In the genomic region with DNA sequence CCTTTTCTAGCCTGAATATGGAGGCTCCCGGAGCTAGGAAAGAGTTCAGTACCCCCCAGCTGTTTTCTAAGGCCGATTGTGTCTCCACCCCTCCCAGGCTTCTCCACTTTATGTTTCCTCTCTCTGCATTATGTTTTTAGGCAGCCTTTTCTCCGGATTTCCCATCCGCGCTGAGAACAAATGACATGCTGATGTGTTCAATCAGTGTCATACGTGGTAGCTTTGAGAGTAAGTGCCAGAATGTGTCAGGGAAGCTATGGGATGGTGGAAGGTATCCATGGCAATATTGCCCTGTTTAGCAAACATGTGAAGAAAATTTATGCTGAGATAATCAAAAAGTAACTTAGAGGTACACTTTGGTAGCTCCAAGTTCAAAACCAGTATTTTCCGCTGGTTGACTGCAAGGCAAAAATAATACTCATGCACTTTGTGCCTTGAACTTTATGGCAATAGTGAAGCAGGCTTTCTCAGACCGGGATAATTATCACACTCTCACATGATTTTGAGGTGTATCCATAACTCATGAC, we compare ENCODE assay signal across 19 cellular contexts. TPM values are rescaled to one million over a fixed set of nuclear protein-coding genes. Genes with fewer than 3 reads are reported as not detected.
DNase-seq lines count a peak whose midpoint lies in the region; ATAC-seq and TF ChIP-seq lines count a peak whose summit lies in the region.
"Had no signal": no experiment of that assay in that cellular context is flagged by ENCODE, and none has a peak within 500 bp of the region (broad histone marks: within the 10 kb centered on the region; RNA-seq: fewer than 3 reads in every experiment).

No MANE protein-coding gene starts in this region.

- DNase-seq in IMR-90 = no peak
- DNase-seq in lung microvascular endothelial cell (ENCODE audit: low read depth in 2 of 2) = peak; percentile 68 to 99
- DNase-seq in trophoblast cell = no peak
- DNase-seq in GM20000 (ENCODE audit: low spot score) = no peak
- DNase-seq in activated naive CD4-positive, alpha-beta T cell treated with anti-CD3 and anti-CD28 coated beads, Interleukin-2, amount 10 ng/mL, durations not matched to agents 7 days and 5 days = no peak
- DNase-seq in SJCRH30 = no peak
- DNase-seq: BE2C; CD4-positive, alpha-beta memory T cell; DMS153; DMS79 treated with DMSO at 0.1 percent for 48 hours; EL; HCEC 1CT; HFFc6 had no signal

- H4K8ac ChIP-seq in IMR-90 (ENCODE audit: low read depth in 2 of 2, low read length in 2 of 2) (no peak overlapping the region), trophoblast cell (ENCODE audit: low read depth, low read length) (no peak overlapping the region)

- no peak overlapping the region for H4K5ac ChIP-seq in IMR-90 (ENCODE audit: low read depth, low read length)

- no peak for TF ChIP-seq CTCF in IMR-90 (conservative IDR thresholded peaks at IDR 0.05; ENCODE audit: low read depth, low read length)
- TF ChIP-seq CTCF in GM20000 (IDR thresholded peaks at IDR 0.05; ENCODE audit: extremely low read depth, missing control alignments) = no peak

- H3K36me3 ChIP-seq in IMR-90 (ENCODE audit: control insufficient read depth, insufficient read depth, low read length) (no peaks in the 10 kb centered on the region), trophoblast cell (ENCODE audit: control insufficient read depth in 1 of 2, insufficient read depth in 2 of 2, low read length in 2 of 2) (peaks cover 0 to 1% of the 10 kb centered on the region in 2 experiments), SJCRH30 (no peaks in the 10 kb centered on the region)
- H3K36me3 ChIP-seq: BE2C had no signal

- in situ Hi-C loops in IMR-90 (cut with MboI; ENCODE audit: low sequenced_read_pairs) = no loop called here

- H2BK120ac ChIP-seq in IMR-90 (ENCODE audit: low read depth, low read length) (no peak overlapping the region), trophoblast cell (ENCODE audit: insufficient read depth, low read length, poor library complexity) (peak overlapping the region; percentile 83)

- peak overlapping the region; percentile 38 for H4K91ac ChIP-seq in IMR-90 (ENCODE audit: insufficient read depth, low read depth, low read length)
- peak overlapping the region; percentile 60 for H4K91ac ChIP-seq in trophoblast cell (ENCODE audit: low read depth, low read length)

- TF ChIP-seq POLR2A in IMR-90 (IDR thresholded peaks at IDR 0.05; ENCODE audit: low read depth, low read length) = no peak

- no peaks in the 10 kb centered on the region for H3K36me3 Mint-ChIP-seq in dendritic cell treated with granulocyte-macrophage colony-stimulating factor and Interleukin-4, amounts not matched to agents 40 ng/mL and 50 ng/mL, for 4 days (ENCODE audit: low read depth)
- H3K36me3 Mint-ChIP-seq in activated naive CD4-positive, alpha-beta T cell treated with anti-CD3 and anti-CD28 coated beads, Interleukin-2, amount 10 ng/mL, durations not matched to agents 7 days and 5 days = no peaks in the 10 kb centered on the region
- H3K36me3 Mint-ChIP-seq: CD4-positive, alpha-beta memory T cell; IgD-negative memory B cell had no signal

- WGBS in IMR-90 (ENCODE audit: extremely low coverage in 2 of 2, insufficient read length in 1 of 2), 2 experiments = 100% methylated on average over 3 of the region's 8 CpGs; no CpG with 5 or more reads in 1 of the 2 experiments
- WGBS in trophoblast cell (ENCODE audit: extremely low coverage, insufficient coverage, insufficient read length) = no CpG with 5 or more reads among the region's 8 CpGs

- H2AK5ac ChIP-seq in IMR-90 (ENCODE audit: low read depth, low read length) = peak overlapping the region; percentile 16
- H2AK5ac ChIP-seq in trophoblast cell (ENCODE audit: low read length) = peak overlapping the region; percentile 0

- H3K27me3 ChIP-seq in IMR-90 (ENCODE audit: control insufficient read depth, insufficient read depth, low read length) (no peaks in the 10 kb centered on the region), trophoblast cell (ENCODE audit: insufficient read depth, low read length) (no peaks in the 10 kb centered on the region), SJCRH30 (no peaks in the 10 kb centered on the region)

- H3K4me1 ChIP-seq in IMR-90 (ENCODE audit: control insufficient read depth, insufficient read depth, low read length) (peaks cover 32% of the 10 kb centered on the region), trophoblast cell (ENCODE audit: control insufficient read depth in 1 of 2, insufficient read depth in 2 of 2, low read length in 2 of 2) (peaks cover 9 to 17% of the 10 kb centered on the region in 2 experiments), SJCRH30 (peaks cover 9% of the 10 kb centered on the region; the same call in 1 of the 2 replicates)

- CTCF ChIA-PET in IMR-90 (lab: Yijun Ruan, JAX) = no interaction called here
- CTCF ChIA-PET in activated naive CD4-positive, alpha-beta T cell treated with anti-CD3 and anti-CD28 coated beads, Interleukin-2, amount 10 ng/mL, durations not matched to agents 7 days and 5 days (lab: Charles Lee) = no interaction called here

- no peak overlapping the region for H3K56ac ChIP-seq in IMR-90 (ENCODE audit: extremely low read depth, insufficient read depth, low read length)

- H2BK20ac ChIP-seq in IMR-90 (ENCODE audit: low read depth, low read length) = peak overlapping the region; percentile 61; the same call in 1 of the 2 replicates

- H3K9ac ChIP-seq in IMR-90 (ENCODE audit: low read depth, low read length) (no peak overlapping the region), trophoblast cell (ENCODE audit: low read length) (no peak overlapping the region)

- no peak overlapping the region for H3K23ac ChIP-seq in IMR-90 (ENCODE audit: low read depth, low read length)
- no peak overlapping the region for H3K23ac ChIP-seq in trophoblast cell (ENCODE audit: low read length)

- peak overlapping the region; percentile 63 for H3K27ac Mint-ChIP-seq in dendritic cell treated with granulocyte-macrophage colony-stimulating factor and Interleukin-4, amounts not matched to agents 40 ng/mL and 50 ng/mL, for 4 days
- no peak overlapping the region for H3K27ac Mint-ChIP-seq in activated naive CD4-positive, alpha-beta T cell treated with anti-CD3 and anti-CD28 coated beads, Interleukin-2, amount 10 ng/mL, durations not matched to agents 7 days and 5 days
- H3K27ac Mint-ChIP-seq: CD4-positive, alpha-beta memory T cell; HFFc6; IgD-negative memory B cell had no signal

- H3K18ac ChIP-seq in IMR-90 (ENCODE audit: low read depth, low read length) (no peak overlapping the region), trophoblast cell (ENCODE audit: low read length) (peak overlapping the region; percentile 35)

- H3K79me2 ChIP-seq in trophoblast cell (ENCODE audit: control insufficient read depth, insufficient read depth, low read length, poor library complexity) = peaks cover 5% of the 10 kb centered on the region

- H3K4me3 ChIP-seq in IMR-90 (ENCODE audit: insufficient read depth, low read depth, low read length) = no peak overlapping the region
- H3K4me3 ChIP-seq in trophoblast cell (ENCODE audit: low read depth, low read length) = no peak overlapping the region
- H3K4me3 ChIP-seq in SJCRH30 = no peak overlapping the region

- no peaks in the 10 kb centered on the region for H4K20me1 ChIP-seq in IMR-90 (ENCODE audit: insufficient read depth, low read length)

- H3K27me3 Mint-ChIP-seq in dendritic cell treated with granulocyte-macrophage colony-stimulating factor and Interleukin-4, amounts not matched to agents 40 ng/mL and 50 ng/mL, for 4 days = peaks cover 5% of the 10 kb centered on the region
- peaks cover 8% of the 10 kb centered on the region for H3K27me3 Mint-ChIP-seq in activated naive CD4-positive, alpha-beta T cell treated with anti-CD3 and anti-CD28 coated beads, Interleukin-2, amount 10 ng/mL, durations not matched to agents 7 days and 5 days

- peak overlapping the region; percentile 74 for H2BK12ac ChIP-seq in trophoblast cell (ENCODE audit: low read length)

- H2AFZ ChIP-seq in IMR-90 (replicated peaks; ENCODE audit: low read length, poor library complexity) = no peak overlapping the region
- H2AFZ ChIP-seq in trophoblast cell (ENCODE audit: insufficient read depth, low read length, poor library complexity) = peak overlapping the region; percentile 26

- peaks cover 17% of the 10 kb centered on the region for H3K9me1 ChIP-seq in IMR-90 (ENCODE audit: insufficient read depth, low read length)

- H3K79me1 ChIP-seq in IMR-90 (ENCODE audit: low read depth in 1 of 2, low read length in 2 of 2) = peaks cover 0 to 13% of the 10 kb centered on the region in 2 experiments; a peak in 1 of 4 replicates
- H3K79me1 ChIP-seq in trophoblast cell (ENCODE audit: low read length) = peaks cover 41% of the 10 kb centered on the region

- BruUV-seq in IMR-90 (replicated peaks; lab: Mats Ljungman, UMichigan) = no TSS peak

- H2BK5ac ChIP-seq in IMR-90 (ENCODE audit: low read depth, low read length, poor library complexity, severe bottlenecking) (no peak overlapping the region), trophoblast cell (ENCODE audit: low read depth, low read length, poor library complexity) (no peak overlapping the region)

- H4K12ac ChIP-seq in trophoblast cell (ENCODE audit: low read depth, low read length) = no peak overlapping the region

- no peaks in the 10 kb centered on the region for H3K9me3 ChIP-seq in IMR-90 (ENCODE audit: control insufficient read depth, insufficient read depth, low read length)
- peaks cover 4% of the 10 kb centered on the region for H3K9me3 ChIP-seq in trophoblast cell (ENCODE audit: insufficient read depth, low read depth, low read length)
- peaks cover 3% of the 10 kb centered on the region; the same call in 1 of the 2 replicates for H3K9me3 ChIP-seq in SJCRH30 (replicated peaks)
- H3K9me3 ChIP-seq: BE2C had no signal

- H3K27ac ChIP-seq in IMR-90 (ENCODE audit: insufficient read depth, low read length) = no peak overlapping the region
- H3K27ac ChIP-seq in trophoblast cell (ENCODE audit: low read depth, low read length) = no peak overlapping the region
- no peak overlapping the region for H3K27ac ChIP-seq in SJCRH30
- H3K27ac ChIP-seq: C4-2B had no signal

- H3K9me3 Mint-ChIP-seq in dendritic cell treated with granulocyte-macrophage colony-stimulating factor and Interleukin-4, amounts not matched to agents 40 ng/mL and 50 ng/mL, for 4 days = no peaks in the 10 kb centered on the region
- H3K9me3 Mint-ChIP-seq in activated naive CD4-positive, alpha-beta T cell treated with anti-CD3 and anti-CD28 coated beads, Interleukin-2, amount 10 ng/mL, durations not matched to agents 7 days and 5 days = no peaks in the 10 kb centered on the region
- H3K9me3 Mint-ChIP-seq: HFFc6 had no signal

- peaks cover 26% of the 10 kb centered on the region for H3K4me1 Mint-ChIP-seq in dendritic cell treated with granulocyte-macrophage colony-stimulating factor and Interleukin-4, amounts not matched to agents 40 ng/mL and 50 ng/mL, for 4 days (ENCODE audit: low read depth)
- no peaks in the 10 kb centered on the region for H3K4me1 Mint-ChIP-seq in activated naive CD4-positive, alpha-beta T cell treated with anti-CD3 and anti-CD28 coated beads, Interleukin-2, amount 10 ng/mL, durations not matched to agents 7 days and 5 days
- H3K4me1 Mint-ChIP-seq: CD4-positive, alpha-beta memory T cell had no signal

- POLR2A ChIA-PET in IMR-90 (lab: Charles Lee; ENCODE audit: unreplicated experiment) = no interaction called here

- H3K14ac ChIP-seq in IMR-90 (replicated peaks; ENCODE audit: low read depth, low read length) (no peak overlapping the region), trophoblast cell (ENCODE audit: low read length) (peak overlapping the region; percentile 4)

- no peak overlapping the region for H3K4me2 ChIP-seq in IMR-90 (ENCODE audit: low read depth, low read length)
- no peak overlapping the region for H3K4me2 ChIP-seq in trophoblast cell (ENCODE audit: low read length)

- ATAC-seq in IMR-90 (ENCODE audit: low read depth) = no peak

- peak overlapping the region; percentile 51; the same call in 1 of the 3 replicates for H2BK15ac ChIP-seq in IMR-90 (ENCODE audit: low read depth, low read length)

- H3K4ac ChIP-seq in IMR-90 (ENCODE audit: low read depth, low read length) = peak overlapping the region; percentile 69; the same call in 1 of the 2 replicates
- no peak overlapping the region for H3K4ac ChIP-seq in trophoblast cell (ENCODE audit: low read depth, low read length)

- no peak overlapping the region for H3K4me3 Mint-ChIP-seq in dendritic cell treated with granulocyte-macrophage colony-stimulating factor and Interleukin-4, amounts not matched to agents 40 ng/mL and 50 ng/mL, for 4 days
- H3K4me3 Mint-ChIP-seq in activated naive CD4-positive, alpha-beta T cell treated with anti-CD3 and anti-CD28 coated beads, Interleukin-2, amount 10 ng/mL, durations not matched to agents 7 days and 5 days = no peak overlapping the region
- H3K4me3 Mint-ChIP-seq: HFFc6, IgD-negative memory B cell had no signal

- dilution Hi-C loops in IMR-90 (cut with HindIII; ENCODE audit: low sequenced_read_pairs, unreplicated experiment) = no loop called here

- intact Hi-C loops in IMR-90 (cut with micrococcal nuclease) = no loop called here
- intact Hi-C loops in dendritic cell treated with granulocyte-macrophage colony-stimulating factor and Interleukin-4, amounts not matched to agents 40 ng/mL and 50 ng/mL, for 4 days (cut with micrococcal nuclease) = no loop called here

- TF ChIP-seq RAD21 in IMR-90 (IDR thresholded peaks at IDR 0.05; ENCODE audit: low read length) = no peak

- no peak overlapping the region for H2AK9ac ChIP-seq in IMR-90 (replicated peaks; ENCODE audit: low read depth, low read length, poor library complexity)

RNA-seq across cellular contexts. Expression of gene LECT2, which starts 36.7 kb away (rescaled TPM):
- total RNA-seq in IMR-90 (2012; rRNA removed) (not detected in 2 replicates), lung microvascular endothelial cell (not detected in 2 replicates)
- not detected in 2 replicates for polyA plus RNA-seq in IMR-90 (2012; rRNA removed)
- polyA plus RNA-seq in IMR-90 (2012; cell fraction: cytosol; rRNA removed) = not detected in 2 replicates
- polyA plus RNA-seq in IMR-90 (2012; cell fraction: nucleus; rRNA removed; ENCODE audit: low replicate concordance) = not detected in 2 replicates
- polyA plus RNA-seq in trophoblast cell (2013) = 0.05 TPM in 1 of 2 replicates, not detected in the other
- total RNA-seq in SJCRH30 (2014; rRNA removed; shearing (Covaris generic)) = not detected in 2 replicates
- total RNA-seq: A172; CD4-positive, alpha-beta memory T cell; H4; HFFc6 had no signal
- polyA plus RNA-seq: AG04450; CD4-positive, alpha-beta memory T cell; IgD-negative memory B cell had no signal

RNA-seq across cellular contexts. Expression of gene TGFBI, which starts 37.3 kb away (rescaled TPM):
- total RNA-seq in IMR-90 (2012; rRNA removed) (483 and 618 TPM in 2 replicates), lung microvascular endothelial cell (3.8 and 17.0 TPM in 2 replicates)
- 1,362 and 1,551 TPM in 2 replicates for polyA plus RNA-seq in IMR-90 (2012; rRNA removed)
- polyA plus RNA-seq in IMR-90 (2012; cell fraction: cytosol; rRNA removed) = 790 and 1,298 TPM in 2 replicates
- 1,060 and 1,205 TPM in 2 replicates for polyA plus RNA-seq in IMR-90 (2012; cell fraction: nucleus; rRNA removed; ENCODE audit: low replicate concordance)
- polyA plus RNA-seq in trophoblast cell (2013) = 3,939 and 3,953 TPM in 2 replicates
- total RNA-seq in SJCRH30 (2014; rRNA removed; shearing (Covaris generic)) = 4.8 TPM in 2 replicates

Comparison
In these comparisons a context has a peak if more than half of its experiments do, and no peak if none do; other contexts are left out.
1. DNase-seq: peak in lung microvascular endothelial cell (2 of 2); none in IMR-90 (single experiment), trophoblast cell (0 of 2), GM20000 (single experiment), activated naive CD4-positive, alpha-beta T cell treated with anti-CD3 and anti-CD28 coated beads, Interleukin-2, amount 10 ng/mL, durations not matched to agents 7 days and 5 days (single experiment) and SJCRH30 (0 of 2).
2. RNA of gene TGFBI, which starts 37.3 kb away (total RNA-seq): 483 to 618 TPM in IMR-90; 4.8 TPM in SJCRH30 and 3.8 to 17.0 TPM in lung microvascular endothelial cell; every median in the first group is over 10 times any median in the second.